Comparison of ENCODE assay signal across 1 cellular context in the genomic region with DNA sequence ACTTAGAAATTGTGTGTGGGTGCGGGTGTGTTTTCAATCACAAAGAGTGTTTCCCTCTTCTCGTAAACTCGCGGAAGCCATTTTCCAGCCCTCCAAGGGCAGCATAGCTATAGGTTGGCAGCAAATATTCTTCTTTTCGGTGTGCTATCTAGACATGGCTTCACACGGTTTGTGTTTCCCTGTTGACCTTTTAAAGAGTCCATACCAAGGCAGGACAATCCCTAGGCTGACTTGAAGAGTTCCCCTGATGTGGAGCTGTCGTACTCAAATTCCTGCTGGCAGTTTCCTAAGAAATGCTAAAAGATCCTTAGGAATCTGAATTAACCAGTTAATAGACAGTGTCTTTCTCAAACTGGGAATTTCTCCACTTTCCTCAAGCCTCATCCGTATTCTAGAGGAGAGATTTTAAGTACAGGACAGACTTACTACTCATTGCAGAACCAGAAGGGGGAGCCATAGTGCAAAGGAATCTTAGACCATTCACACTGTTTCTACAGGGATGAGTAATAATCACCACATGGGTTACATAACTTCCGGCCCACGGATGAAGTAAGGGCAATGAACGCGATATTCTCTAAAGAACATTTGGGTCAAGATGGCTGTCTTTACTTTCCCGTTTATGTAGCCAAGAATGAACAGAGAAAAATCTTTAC.
A peak's percentile ranks its signal among the peaks of the same experiment; 100 is the strongest.
TF ChIP-seq lines count a peak whose summit lies in the region.

No MANE protein-coding gene starts in this region.

TF ChIP-seq in HEK293, 187 proteins besides CTCF, POLR2A, EP300 and RAD21 (continued from another document and continues in another):
- TF ChIP-seq, protein P1, sequence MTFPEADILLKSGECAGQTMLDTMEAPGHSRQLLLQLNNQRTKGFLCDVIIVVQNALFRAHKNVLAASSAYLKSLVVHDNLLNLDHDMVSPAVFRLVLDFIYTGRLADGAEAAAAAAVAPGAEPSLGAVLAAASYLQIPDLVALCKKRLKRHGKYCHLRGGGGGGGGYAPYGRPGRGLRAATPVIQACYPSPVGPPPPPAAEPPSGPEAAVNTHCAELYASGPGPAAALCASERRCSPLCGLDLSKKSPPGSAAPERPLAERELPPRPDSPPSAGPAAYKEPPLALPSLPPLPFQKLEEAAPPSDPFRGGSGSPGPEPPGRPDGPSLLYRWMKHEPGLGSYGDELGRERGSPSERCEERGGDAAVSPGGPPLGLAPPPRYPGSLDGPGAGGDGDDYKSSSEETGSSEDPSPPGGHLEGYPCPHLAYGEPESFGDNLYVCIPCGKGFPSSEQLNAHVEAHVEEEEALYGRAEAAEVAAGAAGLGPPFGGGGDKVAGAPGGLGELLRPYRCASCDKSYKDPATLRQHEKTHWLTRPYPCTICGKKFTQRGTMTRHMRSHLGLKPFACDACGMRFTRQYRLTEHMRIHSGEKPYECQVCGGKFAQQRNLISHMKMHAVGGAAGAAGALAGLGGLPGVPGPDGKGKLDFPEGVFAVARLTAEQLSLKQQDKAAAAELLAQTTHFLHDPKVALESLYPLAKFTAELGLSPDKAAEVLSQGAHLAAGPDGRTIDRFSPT (tag by site-specific recombination; IDR thresholded peaks at IDR 0.05) = no peak
- TF ChIP-seq EGR2 (tag by site-specific recombination; IDR thresholded peaks at IDR 0.05; ENCODE audit: low read depth) (no peak), BCL11B (tag by site-specific recombination; IDR thresholded peaks at IDR 0.05; ENCODE audit: low read depth) (no peak), ZNF585B (tag by site-specific recombination; IDR thresholded peaks at IDR 0.05) (no peak), ZSCAN30 (tag by site-specific recombination; IDR thresholded peaks at IDR 0.05) (no peak; the same call in 1 of the 2 replicates), ZNF335 (tag by site-specific recombination; conservative IDR thresholded peaks at IDR 0.05) (no peak), GFI1B (tag by site-specific recombination; IDR thresholded peaks at IDR 0.05) (no peak), ZNF558 (tag by site-specific recombination; IDR thresholded peaks at IDR 0.05) (peak; percentile 43; the same call in 1 of the 2 replicates), ZNF629 (tag by site-specific recombination; IDR thresholded peaks at IDR 0.05) (peak; percentile 57; the same call in 1 of the 2 replicates), GLI4 (tag by site-specific recombination; IDR thresholded peaks at IDR 0.05) (no peak), ZNF76 (tag by site-specific recombination; IDR thresholded peaks at IDR 0.05; ENCODE audit: borderline replicate concordance, low read depth) (no peak), BCL11A (tag by site-specific recombination; IDR thresholded peaks at IDR 0.05; ENCODE audit: low read depth) (no peak), SP7 (tag by site-specific recombination; IDR thresholded peaks at IDR 0.05) (peak; percentile 46; the same call in 1 of the 2 replicates), ZBTB20 (tag by site-specific recombination; IDR thresholded peaks at IDR 0.05) (no peak), ZBTB17 (tag by site-specific recombination; IDR thresholded peaks at IDR 0.05) (0 out of 2 replicates have a peak, but pooled peaks have one; percentile 14), ZNF571 (tag by site-specific recombination; IDR thresholded peaks at IDR 0.05) (no peak), GLIS2 (tag by site-specific recombination; IDR thresholded peaks at IDR 0.05) (no peak), FEZF1 (tag by site-specific recombination; IDR thresholded peaks at IDR 0.05) (no peak), ZNF621 (tag by site-specific recombination; IDR thresholded peaks at IDR 0.05) (no peak), ZFP3 (tag by site-specific recombination; IDR thresholded peaks at IDR 0.05; ENCODE audit: low read depth) (no peak), ZNF610 (tag by site-specific recombination; IDR thresholded peaks at IDR 0.05; ENCODE audit: borderline replicate concordance) (no peak), SETDB1 (IDR thresholded peaks at IDR 0.05; ENCODE audit: insufficient read length, low read length) (peak; percentile 43), MZF1 (tag by site-specific recombination; IDR thresholded peaks at IDR 0.05; ENCODE audit: borderline replicate concordance) (no peak), ZNF350 (tag by site-specific recombination; IDR thresholded peaks at IDR 0.05) (no peak), ZNF660 (tag by site-specific recombination; IDR thresholded peaks at IDR 0.05) (peak; percentile 89), ZSCAN16 (tag by site-specific recombination; IDR thresholded peaks at IDR 0.05) (no peak), ZBTB21 (tag by site-specific recombination; IDR thresholded peaks at IDR 0.05) (0 out of 2 replicates have a peak, but pooled peaks have one; percentile 43), ZBTB8A (tag by site-specific recombination; IDR thresholded peaks at IDR 0.05) (no peak), ZNF266 (tag by site-specific recombination; IDR thresholded peaks at IDR 0.05; ENCODE audit: low read depth) (no peak), ZNF548 (tag by site-specific recombination; IDR thresholded peaks at IDR 0.05) (no peak), ZXDB (tag by site-specific recombination; IDR thresholded peaks at IDR 0.05) (no peak), HOXA7 (CRISPR knock-in tag; IDR thresholded peaks at IDR 0.05; ENCODE audit: borderline replicate concordance) (no peak), ZNF19 (tag by site-specific recombination; IDR thresholded peaks at IDR 0.05; ENCODE audit: low read depth) (no peak), ZNF10 (tag by site-specific recombination; IDR thresholded peaks at IDR 0.05) (no peak), ZNF654 (tag by site-specific recombination; IDR thresholded peaks at IDR 0.05; ENCODE audit: low read depth) (peak; percentile 87), ZNF473 (tag by site-specific recombination; IDR thresholded peaks at IDR 0.05) (no peak), ZNF529 (tag by site-specific recombination; IDR thresholded peaks at IDR 0.05; ENCODE audit: insufficient replicate concordance) (no peak), ZNF623 (tag by site-specific recombination; IDR thresholded peaks at IDR 0.05) (no peak), ZNF791 (tag by site-specific recombination; IDR thresholded peaks at IDR 0.05) (no peak), ZNF174 (tag by site-specific recombination; IDR thresholded peaks at IDR 0.05) (no peak), ZNF792 (tag by site-specific recombination; IDR thresholded peaks at IDR 0.05) (no peak), ZNF701 (tag by site-specific recombination; IDR thresholded peaks at IDR 0.05) (no peak), ZNF837 (tag by site-specific recombination; IDR thresholded peaks at IDR 0.05) (no peak), ZNF544 (tag by site-specific recombination; IDR thresholded peaks at IDR 0.05) (no peak), HOXD13 (CRISPR knock-in tag; IDR thresholded peaks at IDR 0.05; ENCODE audit: borderline replicate concordance) (no peak)
- TF ChIP-seq, protein P2, sequence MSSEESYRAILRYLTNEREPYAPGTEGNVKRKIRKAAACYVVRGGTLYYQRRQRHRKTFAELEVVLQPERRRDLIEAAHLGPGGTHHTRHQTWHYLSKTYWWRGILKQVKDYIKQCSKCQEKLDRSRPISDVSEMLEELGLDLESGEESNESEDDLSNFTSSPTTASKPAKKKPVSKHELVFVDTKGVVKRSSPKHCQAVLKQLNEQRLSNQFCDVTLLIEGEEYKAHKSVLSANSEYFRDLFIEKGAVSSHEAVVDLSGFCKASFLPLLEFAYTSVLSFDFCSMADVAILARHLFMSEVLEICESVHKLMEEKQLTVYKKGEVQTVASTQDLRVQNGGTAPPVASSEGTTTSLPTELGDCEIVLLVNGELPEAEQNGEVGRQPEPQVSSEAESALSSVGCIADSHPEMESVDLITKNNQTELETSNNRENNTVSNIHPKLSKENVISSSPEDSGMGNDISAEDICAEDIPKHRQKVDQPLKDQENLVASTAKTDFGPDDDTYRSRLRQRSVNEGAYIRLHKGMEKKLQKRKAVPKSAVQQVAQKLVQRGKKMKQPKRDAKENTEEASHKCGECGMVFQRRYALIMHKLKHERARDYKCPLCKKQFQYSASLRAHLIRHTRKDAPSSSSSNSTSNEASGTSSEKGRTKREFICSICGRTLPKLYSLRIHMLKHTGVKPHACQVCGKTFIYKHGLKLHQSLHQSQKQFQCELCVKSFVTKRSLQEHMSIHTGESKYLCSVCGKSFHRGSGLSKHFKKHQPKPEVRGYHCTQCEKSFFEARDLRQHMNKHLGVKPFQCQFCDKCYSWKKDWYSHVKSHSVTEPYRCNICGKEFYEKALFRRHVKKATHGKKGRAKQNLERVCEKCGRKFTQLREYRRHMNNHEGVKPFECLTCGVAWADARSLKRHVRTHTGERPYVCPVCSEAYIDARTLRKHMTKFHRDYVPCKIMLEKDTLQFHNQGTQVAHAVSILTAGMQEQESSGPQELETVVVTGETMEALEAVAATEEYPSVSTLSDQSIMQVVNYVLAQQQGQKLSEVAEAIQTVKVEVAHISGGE (tag by site-specific recombination; conservative IDR thresholded peaks at IDR 0.05; ENCODE audit: low read depth) = peak; percentile 65
- TF ChIP-seq, protein P3, sequence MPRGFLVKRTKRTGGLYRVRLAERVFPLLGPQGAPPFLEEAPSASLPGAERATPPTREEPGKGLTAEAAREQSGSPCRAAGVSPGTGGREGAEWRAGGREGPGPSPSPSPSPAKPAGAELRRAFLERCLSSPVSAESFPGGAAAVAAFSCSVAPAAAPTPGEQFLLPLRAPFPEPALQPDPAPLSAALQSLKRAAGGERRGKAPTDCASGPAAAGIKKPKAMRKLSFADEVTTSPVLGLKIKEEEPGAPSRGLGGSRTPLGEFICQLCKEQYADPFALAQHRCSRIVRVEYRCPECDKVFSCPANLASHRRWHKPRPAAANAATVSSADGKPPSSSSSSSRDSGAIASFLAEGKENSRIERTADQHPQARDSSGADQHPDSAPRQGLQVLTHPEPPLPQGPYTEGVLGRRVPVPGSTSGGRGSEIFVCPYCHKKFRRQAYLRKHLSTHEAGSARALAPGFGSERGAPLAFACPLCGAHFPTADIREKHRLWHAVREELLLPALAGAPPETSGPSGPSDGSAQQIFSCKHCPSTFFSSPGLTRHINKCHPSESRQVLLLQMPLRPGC (tag by site-specific recombination; IDR thresholded peaks at IDR 0.05) = peak; percentile 41; the same call in 1 of the 2 replicates
- TF ChIP-seq, protein P4, sequence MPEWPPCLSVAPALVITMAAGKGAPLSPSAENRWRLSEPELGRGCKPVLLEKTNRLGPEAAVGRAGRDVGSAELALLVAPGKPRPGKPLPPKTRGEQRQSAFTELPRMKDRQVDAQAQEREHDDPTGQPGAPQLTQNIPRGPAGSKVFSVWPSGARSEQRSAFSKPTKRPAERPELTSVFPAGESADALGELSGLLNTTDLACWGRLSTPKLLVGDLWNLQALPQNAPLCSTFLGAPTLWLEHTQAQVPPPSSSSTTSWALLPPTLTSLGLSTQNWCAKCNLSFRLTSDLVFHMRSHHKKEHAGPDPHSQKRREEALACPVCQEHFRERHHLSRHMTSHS (tag by site-specific recombination; IDR thresholded peaks at IDR 0.05) = no peak
- TF ChIP-seq, protein P5, sequence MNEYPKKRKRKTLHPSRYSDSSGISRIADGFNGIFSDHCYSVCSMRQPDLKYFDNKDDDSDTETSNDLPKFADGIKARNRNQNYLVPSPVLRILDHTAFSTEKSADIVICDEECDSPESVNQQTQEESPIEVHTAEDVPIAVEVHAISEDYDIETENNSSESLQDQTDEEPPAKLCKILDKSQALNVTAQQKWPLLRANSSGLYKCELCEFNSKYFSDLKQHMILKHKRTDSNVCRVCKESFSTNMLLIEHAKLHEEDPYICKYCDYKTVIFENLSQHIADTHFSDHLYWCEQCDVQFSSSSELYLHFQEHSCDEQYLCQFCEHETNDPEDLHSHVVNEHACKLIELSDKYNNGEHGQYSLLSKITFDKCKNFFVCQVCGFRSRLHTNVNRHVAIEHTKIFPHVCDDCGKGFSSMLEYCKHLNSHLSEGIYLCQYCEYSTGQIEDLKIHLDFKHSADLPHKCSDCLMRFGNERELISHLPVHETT (tag by site-specific recombination; IDR thresholded peaks at IDR 0.05) = no peak
- TF ChIP-seq, protein P6, sequence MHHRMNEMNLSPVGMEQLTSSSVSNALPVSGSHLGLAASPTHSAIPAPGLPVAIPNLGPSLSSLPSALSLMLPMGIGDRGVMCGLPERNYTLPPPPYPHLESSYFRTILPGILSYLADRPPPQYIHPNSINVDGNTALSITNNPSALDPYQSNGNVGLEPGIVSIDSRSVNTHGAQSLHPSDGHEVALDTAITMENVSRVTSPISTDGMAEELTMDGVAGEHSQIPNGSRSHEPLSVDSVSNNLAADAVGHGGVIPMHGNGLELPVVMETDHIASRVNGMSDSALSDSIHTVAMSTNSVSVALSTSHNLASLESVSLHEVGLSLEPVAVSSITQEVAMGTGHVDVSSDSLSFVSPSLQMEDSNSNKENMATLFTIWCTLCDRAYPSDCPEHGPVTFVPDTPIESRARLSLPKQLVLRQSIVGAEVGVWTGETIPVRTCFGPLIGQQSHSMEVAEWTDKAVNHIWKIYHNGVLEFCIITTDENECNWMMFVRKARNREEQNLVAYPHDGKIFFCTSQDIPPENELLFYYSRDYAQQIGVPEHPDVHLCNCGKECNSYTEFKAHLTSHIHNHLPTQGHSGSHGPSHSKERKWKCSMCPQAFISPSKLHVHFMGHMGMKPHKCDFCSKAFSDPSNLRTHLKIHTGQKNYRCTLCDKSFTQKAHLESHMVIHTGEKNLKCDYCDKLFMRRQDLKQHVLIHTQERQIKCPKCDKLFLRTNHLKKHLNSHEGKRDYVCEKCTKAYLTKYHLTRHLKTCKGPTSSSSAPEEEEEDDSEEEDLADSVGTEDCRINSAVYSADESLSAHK (tag by site-specific recombination; IDR thresholded peaks at IDR 0.05) = no peak
- TF ChIP-seq, protein P7, sequence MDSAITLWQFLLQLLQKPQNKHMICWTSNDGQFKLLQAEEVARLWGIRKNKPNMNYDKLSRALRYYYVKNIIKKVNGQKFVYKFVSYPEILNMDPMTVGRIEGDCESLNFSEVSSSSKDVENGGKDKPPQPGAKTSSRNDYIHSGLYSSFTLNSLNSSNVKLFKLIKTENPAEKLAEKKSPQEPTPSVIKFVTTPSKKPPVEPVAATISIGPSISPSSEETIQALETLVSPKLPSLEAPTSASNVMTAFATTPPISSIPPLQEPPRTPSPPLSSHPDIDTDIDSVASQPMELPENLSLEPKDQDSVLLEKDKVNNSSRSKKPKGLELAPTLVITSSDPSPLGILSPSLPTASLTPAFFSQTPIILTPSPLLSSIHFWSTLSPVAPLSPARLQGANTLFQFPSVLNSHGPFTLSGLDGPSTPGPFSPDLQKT (IDR thresholded peaks at IDR 0.05; ENCODE audit: borderline replicate concordance, low read depth, low read length) = no peak
- TF ChIP-seq, protein P8, sequence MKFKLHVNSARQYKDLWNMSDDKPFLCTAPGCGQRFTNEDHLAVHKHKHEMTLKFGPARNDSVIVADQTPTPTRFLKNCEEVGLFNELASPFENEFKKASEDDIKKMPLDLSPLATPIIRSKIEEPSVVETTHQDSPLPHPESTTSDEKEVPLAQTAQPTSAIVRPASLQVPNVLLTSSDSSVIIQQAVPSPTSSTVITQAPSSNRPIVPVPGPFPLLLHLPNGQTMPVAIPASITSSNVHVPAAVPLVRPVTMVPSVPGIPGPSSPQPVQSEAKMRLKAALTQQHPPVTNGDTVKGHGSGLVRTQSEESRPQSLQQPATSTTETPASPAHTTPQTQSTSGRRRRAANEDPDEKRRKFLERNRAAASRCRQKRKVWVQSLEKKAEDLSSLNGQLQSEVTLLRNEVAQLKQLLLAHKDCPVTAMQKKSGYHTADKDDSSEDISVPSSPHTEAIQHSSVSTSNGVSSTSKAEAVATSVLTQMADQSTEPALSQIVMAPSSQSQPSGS (tag by site-specific recombination; IDR thresholded peaks at IDR 0.05; ENCODE audit: low read depth) = peak; percentile 17; the same call in 1 of the 2 replicates
